Comparison of ENCODE assay signal across 21 cellular contexts in the genomic region with DNA sequence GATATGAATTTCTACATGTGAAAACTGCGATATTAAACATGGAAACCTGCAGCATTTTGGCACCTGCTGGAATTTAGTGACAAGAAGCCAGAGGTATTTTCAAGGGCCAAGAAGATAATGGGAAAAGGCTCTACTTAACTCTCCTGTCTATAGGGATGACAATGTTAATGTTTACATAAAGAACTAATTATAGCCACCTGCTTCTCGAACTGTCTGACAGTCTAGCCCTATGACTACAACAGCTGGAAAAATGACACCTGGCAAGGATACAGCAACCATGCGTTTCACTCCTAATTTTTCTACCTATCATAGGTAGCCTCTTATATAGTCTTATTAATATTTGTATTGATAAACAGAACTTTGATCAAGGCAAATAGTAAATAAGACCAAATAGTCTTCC. TPM values are rescaled to one million over a fixed set of nuclear protein-coding genes. Genes with fewer than 3 reads are reported as not detected.
A peak's percentile ranks its signal among the peaks of the same experiment; 100 is the strongest.
DNase-seq lines count a peak whose midpoint lies in the region; ATAC-seq and TF ChIP-seq lines count a peak whose summit lies in the region.
"Had no signal": no experiment of that assay in that cellular context is flagged by ENCODE, and none has a peak within 500 bp of the region (broad histone marks: within the 10 kb centered on the region; RNA-seq: fewer than 3 reads in every experiment).

No MANE protein-coding gene starts in this region.

- TF ChIP-seq CTCF in esophagus muscularis mucosa (IDR thresholded peaks at IDR 0.05) (no peak), thoracic aorta (IDR thresholded peaks at IDR 0.05) (no peak), smooth muscle cell (IDR thresholded peaks at IDR 0.05; ENCODE audit: borderline replicate concordance, insufficient read depth, poor library complexity, severe bottlenecking) (no peak)

- H3F3A ChIP-seq in smooth muscle cell (ENCODE audit: low read depth) = no peaks in the 10 kb centered on the region

- TF ChIP-seq POLR2A in esophagus muscularis mucosa (IDR thresholded peaks at IDR 0.05; ENCODE audit: low read depth) = no peak

- H3K4me3 ChIP-seq in esophagus muscularis mucosa (no peak overlapping the region), thoracic aorta (peak overlapping the region; percentile 12), smooth muscle cell (no peak overlapping the region)
- H3K4me3 ChIP-seq: A549; BLaER1 treated with 17β-estradiol and CSF1 and Interleukin-3, amounts not matched to agents 10 nM and 100 nM; stomach; uterus had no signal

- DNase-seq in NCI-H187 treated with DMSO at 0.1 percent for 48 hours (lab: John Stamatoyannopoulos, UW) = peak; percentile 64
- no peak for DNase-seq in NCI-H187 (lab: John Stamatoyannopoulos, UW)
- DNase-seq in NCI-H345 (lab: John Stamatoyannopoulos, UW) = peak; percentile 43
- DNase-seq in esophagus muscularis mucosa (ENCODE audit: extremely low spot score) = no peak
- no peak for DNase-seq in thoracic aorta (ENCODE audit: low spot score)
- DNase-seq in smooth muscle cell (lab: John Stamatoyannopoulos, UW; ENCODE audit: unreplicated experiment) = no peak
- no peak for DNase-seq in effector CD4-positive, alpha-beta T cell
- DNase-seq: activated CD4-positive, CD25-positive, alpha-beta regulatory T cell treated with anti-CD3 and anti-CD28 coated beads, Interleukin-2, amount 50 U/mL, for 72 hours; activated T-cell treated with anti-CD3 and anti-CD28 coated beads, Interleukin-2, amount 50 U/mL, for 72 hours; hypothalamus; kidney; mesendoderm; natural killer cell; stimulated activated CD4-positive, alpha-beta T cell treated with anti-CD3 and anti-CD28 coated beads, Interleukin-2, amount 100 ng/mL, for 48 hours; stomach; SW 1271; uterus had no signal

- peak overlapping the region; percentile 40 to 63 (median 55) for H3K27ac ChIP-seq in esophagus muscularis mucosa (replicated peaks in 1 of 4)
- H3K27ac ChIP-seq in thoracic aorta = no peak overlapping the region
- no peak overlapping the region for H3K27ac ChIP-seq in smooth muscle cell (ENCODE audit: low read depth)
- H3K27ac ChIP-seq: A549; BLaER1 treated with 17β-estradiol and CSF1 and Interleukin-3, amounts not matched to agents 10 nM and 100 nM; RWPE1; stomach; uterus had no signal

- H3K4me1 ChIP-seq in esophagus muscularis mucosa = peaks cover 0 to 50% (median 37%) of the 10 kb centered on the region in 4 donors
- peaks cover 19 to 45% of the 10 kb centered on the region in 2 donors for H3K4me1 ChIP-seq in thoracic aorta (ENCODE audit: control insufficient read depth in 1 of 2, low read depth in 2 of 2)
- no peaks in the 10 kb centered on the region for H3K4me1 ChIP-seq in smooth muscle cell (ENCODE audit: low read depth)
- H3K4me1 ChIP-seq: BLaER1 treated with 17β-estradiol and CSF1 and Interleukin-3, amounts not matched to agents 10 nM and 100 nM; uterus had no signal

- 40% methylated on average over 3 of the region's 3 CpGs for WGBS in esophagus muscularis mucosa
- 96% methylated on average over 3 of the region's 3 CpGs for WGBS in smooth muscle cell (ENCODE audit: low lambda C conversion rate)

- no peak overlapping the region for H3K4me2 ChIP-seq in smooth muscle cell
- H3K4me2 ChIP-seq: A549; BLaER1 treated with 17β-estradiol and CSF1 and Interleukin-3, amounts not matched to agents 10 nM and 100 nM had no signal

- H3K27me3 ChIP-seq in esophagus muscularis mucosa (no peaks in the 10 kb centered on the region), thoracic aorta (replicated peaks; ENCODE audit: insufficient read depth) (no peaks in the 10 kb centered on the region), smooth muscle cell (ENCODE audit: low read depth) (no peaks in the 10 kb centered on the region)
- H3K27me3 ChIP-seq: BLaER1 treated with 17β-estradiol and CSF1 and Interleukin-3, amounts not matched to agents 10 nM and 100 nM; stomach; uterus had no signal

- no peak overlapping the region for H2AFZ ChIP-seq in smooth muscle cell (ENCODE audit: low read depth)

- H4K20me1 ChIP-seq in smooth muscle cell (ENCODE audit: low read depth) = no peaks in the 10 kb centered on the region
- H4K20me1 ChIP-seq: BLaER1 treated with 17β-estradiol and CSF1 and Interleukin-3, amounts not matched to agents 10 nM and 100 nM had no signal

- H3K9me3 ChIP-seq in esophagus muscularis mucosa (no peaks in the 10 kb centered on the region), thoracic aorta (no peaks in the 10 kb centered on the region), smooth muscle cell (replicated peaks; ENCODE audit: low read depth) (no peaks in the 10 kb centered on the region)
- H3K9me3 ChIP-seq: A549; BLaER1 treated with 17β-estradiol and CSF1 and Interleukin-3, amounts not matched to agents 10 nM and 100 nM; stomach; uterus had no signal

- H3K36me3 ChIP-seq in esophagus muscularis mucosa (no peaks in the 10 kb centered on the region), thoracic aorta (no peaks in the 10 kb centered on the region), smooth muscle cell (ENCODE audit: low read depth) (no peaks in the 10 kb centered on the region)
- H3K36me3 ChIP-seq: BLaER1 treated with 17β-estradiol and CSF1 and Interleukin-3, amounts not matched to agents 10 nM and 100 nM; stomach; uterus had no signal

- no peak for TF ChIP-seq EP300 in esophagus muscularis mucosa (IDR thresholded peaks at IDR 0.05)

- no peak overlapping the region for H3K9ac ChIP-seq in smooth muscle cell (ENCODE audit: low read depth)
- H3K9ac ChIP-seq: BLaER1 treated with 17β-estradiol and CSF1 and Interleukin-3, amounts not matched to agents 10 nM and 100 nM had no signal

- no peak for ATAC-seq in thoracic aorta (ENCODE audit: insufficient number of reproducible peaks, low FRiP score, low read depth)
- no peak for ATAC-seq in GM18858 (IDR thresholded peaks at IDR 0.05; ENCODE audit: unreplicated experiment)
- ATAC-seq: A549; activated T-cell treated with anti-CD3 and anti-CD28 coated beads, Interleukin-2, amount 50 U/mL, for 72 hours; natural killer cell had no signal

- intact Hi-C loops in esophagus muscularis mucosa (cut with DNase I) = loop anchor here (10.0 kb wide), 1 partner anchor 51 kb away; a partner anchor contains a TSS

- no peaks in the 10 kb centered on the region for H3K79me2 ChIP-seq in smooth muscle cell (ENCODE audit: low read depth)

RNA-seq across cellular contexts. Expression of a gene that starts 49.6 kb away (rescaled TPM):
- 10 to 100 TPM; 14.4 to 22.3 (median 21.2) TPM for total RNA-seq in esophagus muscularis mucosa
- 10 to 100 TPM; 18.3 to 31.8 TPM for total RNA-seq in thoracic aorta
- total RNA-seq in smooth muscle cell = 9.1 and 10.7 TPM in 2 replicates
- 3.4 and 5.7 TPM in 2 replicates for polyA plus RNA-seq in smooth muscle cell

Comparison
In these comparisons a context has a peak if more than half of its experiments do, and no peak if none do; other contexts are left out.
1. DNase-seq: peak in NCI-H187 treated with DMSO at 0.1 percent for 48 hours (single experiment) and NCI-H345 (single experiment); none in NCI-H187 (0 of 2), esophagus muscularis mucosa (single experiment), thoracic aorta (single experiment), smooth muscle cell (single experiment) and effector CD4-positive, alpha-beta T cell (single experiment).
2. H3K27ac ChIP-seq: peak in esophagus muscularis mucosa (4 of 4); none in thoracic aorta (0 of 2) and smooth muscle cell (single experiment).